7 cellular contexts compared by ENCODE assay signal in the genomic region with DNA sequence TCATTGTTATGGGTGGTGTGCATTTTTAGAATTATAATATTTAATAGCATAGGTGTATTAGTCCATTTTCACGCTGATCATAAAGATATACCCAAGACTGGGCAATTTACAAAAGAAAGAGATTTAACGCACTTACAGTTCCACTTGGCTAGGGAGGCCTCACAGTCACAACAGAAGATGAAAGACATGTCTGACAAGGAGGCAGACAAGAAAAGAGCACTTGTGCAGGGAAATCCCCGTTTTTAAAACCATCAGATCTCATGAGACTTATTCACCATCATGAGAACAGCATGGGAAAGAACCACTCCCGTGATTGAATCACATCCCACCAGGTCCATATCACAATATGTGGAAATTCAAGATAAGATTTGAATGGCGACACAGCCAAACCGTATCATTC.
DNase-seq lines count a peak whose midpoint lies in the region; ATAC-seq and TF ChIP-seq lines count a peak whose summit lies in the region.
"Not testable (repeated sequence)": the region's sequence is repeated elsewhere in the genome, so short reads cannot be mapped to it uniquely, and the experiment has no call there.

No MANE protein-coding gene starts in this region.

- not testable (repeated sequence) for TF ChIP-seq CTCF in OCI-LY3 (IDR thresholded peaks at IDR 0.05; ENCODE audit: low read depth, low read length)

- not testable (repeated sequence) for H3K4me1 ChIP-seq in OCI-LY3 (ENCODE audit: low read length)

- H3K9me3 ChIP-seq in KOPT-K1 (ENCODE audit: insufficient read depth, low read length, poor library complexity, severe bottlenecking); OCI-LY3 (ENCODE audit: insufficient read depth, low read length): not testable (repeated sequence)

- not testable (repeated sequence) for H3K36me3 Mint-ChIP-seq in memory B cell

- peak overlapping the region; percentile 64 for H3K27ac ChIP-seq in KOPT-K1 (ENCODE audit: low read depth, low read length, poor library complexity, severe bottlenecking)
- H3K27ac ChIP-seq in OCI-LY3 (ENCODE audit: low read length): not testable (repeated sequence)

- not testable (repeated sequence) for H4K20me1 ChIP-seq in OCI-LY3 (ENCODE audit: insufficient read depth, low read length)

- H3K4me2 ChIP-seq in OCI-LY3 (ENCODE audit: low read length): peak overlapping the region; percentile 34; the same call in 1 of the 2 replicates

- not testable (repeated sequence) for H3K27ac Mint-ChIP-seq in memory B cell

- H3K27me3 Mint-ChIP-seq in memory B cell: not testable (repeated sequence)

- peak overlapping the region; percentile 37; the same call in 1 of the 2 replicates for H3K4me3 ChIP-seq in OCI-LY3 (ENCODE audit: low read length)

- H3K79me2 ChIP-seq in OCI-LY3 (ENCODE audit: low read length): not testable (repeated sequence)

- H3K27me3 ChIP-seq in OCI-LY3 (ENCODE audit: low read depth, low read length): not testable (repeated sequence)

- H3K4me1 Mint-ChIP-seq in memory B cell: not testable (repeated sequence)

- peak overlapping the region; percentile 13; the same call in 1 of the 2 replicates for H3K9ac ChIP-seq in OCI-LY3 (ENCODE audit: low read length)

- not testable (repeated sequence) for H3K36me3 ChIP-seq in KOPT-K1 (ENCODE audit: insufficient read depth, low read length); OCI-LY3 (replicated peaks; ENCODE audit: low read depth, low read length)

- H2AFZ ChIP-seq in OCI-LY3 (ENCODE audit: low read depth, low read length): not testable (repeated sequence)

- peak overlapping the region; percentile 8 for H3K4me3 Mint-ChIP-seq in memory B cell

- ATAC-seq in GM18868 (IDR thresholded peaks at IDR 0.05; ENCODE audit: unreplicated experiment): peak; percentile 66
- peak; percentile 54 for ATAC-seq in HG02588 (IDR thresholded peaks at IDR 0.05; ENCODE audit: unreplicated experiment)
- peak; percentile 67 for ATAC-seq in HG02798 (IDR thresholded peaks at IDR 0.05; ENCODE audit: poor library complexity, unreplicated experiment)
- ATAC-seq in HG03439 (IDR thresholded peaks at IDR 0.05; ENCODE audit: unreplicated experiment): peak; percentile 64
- peak; percentile 34 for ATAC-seq in memory B cell (ENCODE audit: low read depth)

- H3K9me3 Mint-ChIP-seq in memory B cell: not testable (repeated sequence)

- DNase-seq in memory B cell (ENCODE audit: low spot score in 2 of 2): not testable (repeated sequence)
